Comparison of ENCODE assay signal across 8 cellular contexts in the genomic region with DNA sequence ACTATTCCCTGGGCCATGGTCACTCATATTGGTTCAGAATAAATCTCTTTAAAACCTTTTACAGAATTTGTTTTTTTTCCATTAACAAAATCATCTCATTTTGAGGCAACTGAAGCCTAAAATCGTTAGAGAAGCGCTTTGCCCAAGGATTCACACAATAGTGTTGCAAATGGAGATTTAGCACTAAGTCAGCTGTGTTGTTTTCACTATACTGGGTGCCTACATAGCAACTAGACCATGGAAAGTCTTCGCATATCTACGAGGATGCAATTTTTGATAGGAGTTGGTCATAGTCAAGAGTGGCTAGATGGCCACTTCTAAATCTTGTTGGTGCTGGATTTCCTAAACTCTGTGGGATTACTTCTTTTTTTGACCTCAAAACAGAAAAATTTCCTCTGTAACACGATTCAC. TPM values are rescaled to one million over a fixed set of nuclear protein-coding genes. Genes with fewer than 3 reads are reported as not detected.
DNase-seq lines count a peak whose midpoint lies in the region; ATAC-seq and TF ChIP-seq lines count a peak whose summit lies in the region.

No MANE protein-coding gene starts in this region.

- peak overlapping the region; percentile 56 for H3K4me2 ChIP-seq in GM23248 (ENCODE audit: unreplicated experiment)

- H3K36me3 ChIP-seq in GM23248 (ENCODE audit: low read depth) (no peaks in the 10 kb centered on the region), adrenal gland (replicated peaks in 1 of 2) (no peaks in the 10 kb centered on the region), iPS-20b (ENCODE audit: insufficient read depth, low read depth, low read length) (no peaks in the 10 kb centered on the region)

- H3K27ac ChIP-seq in GM23248, result peak overlapping the region; percentile 77
- peak overlapping the region; percentile 34 to 95 (median 88) for H3K27ac ChIP-seq in adrenal gland
- peak overlapping the region; percentile 41 for H3K27ac ChIP-seq in iPS-20b (ENCODE audit: low read length)
- peak overlapping the region; percentile 67 for H3K27ac ChIP-seq in temporal lobe (ENCODE audit: low read depth, low read length)

- H3K36me3 Mint-ChIP-seq in T-helper 17 cell (ENCODE audit: low read depth), result peaks cover 3% of the 10 kb centered on the region

- H3F3A ChIP-seq in GM23248 (ENCODE audit: insufficient read depth), result peaks cover 19% of the 10 kb centered on the region

- peaks cover 3% of the 10 kb centered on the region for H3K4me1 Mint-ChIP-seq in T-helper 17 cell

- TF ChIP-seq POLR2A in adrenal gland (IDR thresholded peaks at IDR 0.05), result no peak

- ATAC-seq in GM19452 (IDR thresholded peaks at IDR 0.05; ENCODE audit: unreplicated experiment) (no peak), T-helper 17 cell (no peak)

- in situ Hi-C loops in GM23248 (cut with MboI), result no loop called here

- H3K4me3 ChIP-seq in GM23248, result peak overlapping the region; percentile 99
- H3K4me3 ChIP-seq in adrenal gland, result peak overlapping the region in 3 of 4 donors; percentile 31 to 91 (median 74)
- peak overlapping the region; percentile 95; the same call in 1 of the 2 replicates for H3K4me3 ChIP-seq in iPS-20b (ENCODE audit: low read length)

- no peak for TF ChIP-seq CTCF in adrenal gland (IDR thresholded peaks at IDR 0.05)

- DNase-seq in GM23248, result no peak
- DNase-seq in adrenal gland, result no peak
- DNase-seq in T-helper 17 cell, result no peak
- DNase-seq in retina, result no peak
- no peak for DNase-seq in COR-L47 (lab: John Stamatoyannopoulos, UW)

- intact Hi-C loops in adrenal gland (cut with DNase I), result no loop called here

- H3K4me1 ChIP-seq in GM23248 (ENCODE audit: insufficient read depth) (0 out of 2 replicates have a peak, but pooled peaks cover 6% of the 10 kb centered on the region), adrenal gland (replicated peaks in 1 of 2) (peaks cover 0 to 12% of the 10 kb centered on the region in 2 donors), iPS-20b (ENCODE audit: insufficient read depth, low read length) (peaks cover 2% of the 10 kb centered on the region; the same call in 1 of the 2 replicates)

- H3K27me3 ChIP-seq in GM23248 (replicated peaks; ENCODE audit: insufficient read depth), result no peaks in the 10 kb centered on the region
- no peaks in the 10 kb centered on the region for H3K27me3 ChIP-seq in adrenal gland
- no peaks in the 10 kb centered on the region for H3K27me3 ChIP-seq in iPS-20b (ENCODE audit: insufficient read depth, low read length)

- 78 to 79% methylated on average over 5 of the region's 5 CpGs for WGBS in GM23248 (ENCODE audit: low coverage in 1 of 2, low lambda C conversion rate in 2 of 2, missing lambda C conversion rate in 2 of 2), 2 experiments
- WGBS in adrenal gland, 4 donors, result 70 to 77% (median 72%) methylated on average over 5 of the region's 5 CpGs

- peaks cover 42% of the 10 kb centered on the region for H3K79me2 ChIP-seq in GM23248 (ENCODE audit: insufficient read depth)

- H4K20me1 ChIP-seq in GM23248 (ENCODE audit: insufficient read depth), result no peaks in the 10 kb centered on the region

- peak overlapping the region; percentile 91 for H3K9ac ChIP-seq in GM23248
- peak overlapping the region; percentile 65; the same call in 1 of the 2 replicates for H3K9ac ChIP-seq in iPS-20b (ENCODE audit: low read depth, low read length)

- H2AFZ ChIP-seq in GM23248, result peak overlapping the region; percentile 97

- no peak overlapping the region for H3K4me3 Mint-ChIP-seq in T-helper 17 cell

- H3K27ac Mint-ChIP-seq in T-helper 17 cell, result no peak overlapping the region

- H3K27me3 Mint-ChIP-seq in T-helper 17 cell, result peaks cover 14% of the 10 kb centered on the region

- H3K9me2 ChIP-seq in GM23248 (ENCODE audit: insufficient read depth), result no peaks in the 10 kb centered on the region

- no peaks in the 10 kb centered on the region for H3K9me3 ChIP-seq in GM23248 (ENCODE audit: low read depth)
- no peaks in the 10 kb centered on the region for H3K9me3 ChIP-seq in adrenal gland (replicated peaks in 1 of 3)
- no peaks in the 10 kb centered on the region for H3K9me3 ChIP-seq in iPS-20b (ENCODE audit: insufficient read depth, low read depth, low read length)
- no peaks in the 10 kb centered on the region for H3K9me3 ChIP-seq in T-helper 17 cell (ENCODE audit: control insufficient read depth, low read length, poor library complexity, severe bottlenecking)

RNA-seq across cellular contexts. Expression of a gene that starts 0.5 kb away (rescaled TPM):
- 32.9 and 36.6 TPM in 2 replicates for total RNA-seq in GM23248 (2014; rRNA removed; shearing (Covaris generic))
- 62.9 and 67.2 TPM in 2 replicates for polyA plus RNA-seq in GM23248 (2016; fragmentation: Nextera tagmentation; extraction: Ambion mirVana)
- 10 to 100 TPM; 13.6 to 33.2 (median 28.3) TPM for total RNA-seq in adrenal gland
- 10 to 100 TPM in 1 of 3 donors, 1 to 10 TPM in 2; 9.3 to 59.3 (median 9.6) TPM for polyA plus RNA-seq in adrenal gland
- 71.5 TPM for total RNA-seq in temporal lobe
- total RNA-seq in T-helper 17 cell, result 10 to 100 TPM; 17.5 to 22.6 TPM

RNA-seq across cellular contexts. Expression of a gene that starts 41.5 kb away (rescaled TPM):
- 9.0 and 14.2 TPM in 2 replicates for total RNA-seq in GM23248 (2014; rRNA removed; shearing (Covaris generic))
- 11.0 and 11.8 TPM in 2 replicates for polyA plus RNA-seq in GM23248 (2016; fragmentation: Nextera tagmentation; extraction: Ambion mirVana)
- 1 to 10 TPM; 1.9 to 4.8 (median 3.5) TPM for total RNA-seq in adrenal gland
- 1 to 10 TPM in 2 of 3 donors, under 1 TPM in 1; 0.75 to 1.9 (median 1.9) TPM for polyA plus RNA-seq in adrenal gland
- total RNA-seq in temporal lobe, result 72.0 TPM
- total RNA-seq in T-helper 17 cell, result under 1 TPM; 0.02 to 0.13 TPM

RNA-seq across cellular contexts. Expression of a gene that starts 47.6 kb away (rescaled TPM):
- 38.4 and 38.7 TPM in 2 replicates for total RNA-seq in GM23248 (2014; rRNA removed; shearing (Covaris generic))
- polyA plus RNA-seq in GM23248 (2016; fragmentation: Nextera tagmentation; extraction: Ambion mirVana) (54.4 and 54.9 TPM in 2 replicates), adrenal gland (1 to 10 TPM; 3.5 to 9.4 (median 4.1) TPM)
- total RNA-seq in adrenal gland (10 to 100 TPM; 31.2 to 69.9 (median 47.0) TPM), temporal lobe (37.1 TPM), T-helper 17 cell (10 to 100 TPM; 62.9 to 63.9 TPM)
